11 cellular contexts compared by ENCODE assay signal in genomic region chr22:22039286-22040074, GRCh38. TPM values are rescaled to one million over a fixed set of nuclear protein-coding genes. Genes with fewer than 3 reads are reported as not detected.
A peak's percentile ranks its signal among the peaks of the same experiment; 100 is the strongest.
DNase-seq lines count a peak whose midpoint lies in the region; ATAC-seq and TF ChIP-seq lines count a peak whose summit lies in the region.
"Had no signal": no experiment of that assay in that cellular context is flagged by ENCODE, and none has a peak within 500 bp of the region (broad histone marks: within the 10 kb centered on the region; RNA-seq: fewer than 3 reads in every experiment).

No MANE protein-coding gene starts in this region.

- in situ Hi-C loops in GM13976 (cut with MboI; ENCODE audit: low sequenced_read_pairs, unreplicated experiment) = loop anchor here (10.0 kb wide), 1 partner anchor 165 kb away; no protein-coding TSS in a partner anchor

- peak; percentile 3 for DNase-seq in activated CD8-positive, alpha-beta T cell treated with anti-CD3 and anti-CD28 coated beads, Interleukin-2, amount 10 ng/mL, durations not matched to agents 7 days and 5 days
- DNase-seq in activated CD8-positive, alpha-beta T cell treated with anti-CD3 and anti-CD28 coated beads for 36 hours = no peak
- DNase-seq in memory B cell (ENCODE audit: low spot score in 2 of 2) = no peak
- no peak for DNase-seq in nephron progenitor cell
- no peak for DNase-seq in activated T-cell treated with anti-CD3 and anti-CD28 coated beads, Interleukin-2, amount 50 U/mL, for 24 hours
- no peak for DNase-seq in GM13976 (ENCODE audit: low spot score)
- DNase-seq in NCI-H1105 (lab: John Stamatoyannopoulos, UW) = no peak
- DNase-seq: CD4-positive, CD25-positive, alpha-beta regulatory T cell; DMS53; GOT3 had no signal

- H3K36me3 Mint-ChIP-seq in activated CD8-positive, alpha-beta T cell treated with anti-CD3 and anti-CD28 coated beads, Interleukin-2, amount 10 ng/mL, durations not matched to agents 7 days and 5 days (ENCODE audit: low read depth) = no peaks in the 10 kb centered on the region
- H3K36me3 Mint-ChIP-seq in activated CD8-positive, alpha-beta T cell treated with anti-CD3 and anti-CD28 coated beads for 36 hours (ENCODE audit: low read depth) = no peaks in the 10 kb centered on the region
- H3K36me3 Mint-ChIP-seq in memory B cell (peaks cover 3% of the 10 kb centered on the region), nephron progenitor cell (ENCODE audit: low read depth) (no peaks in the 10 kb centered on the region)
- no peaks in the 10 kb centered on the region for H3K36me3 Mint-ChIP-seq in activated T-cell treated with anti-CD3 and anti-CD28 coated beads, Interleukin-2, amount 50 U/mL, for 24 hours (ENCODE audit: low read depth)
- H3K36me3 Mint-ChIP-seq: CD4-positive, CD25-positive, alpha-beta regulatory T cell had no signal

- TF ChIP-seq CTCF in activated CD8-positive, alpha-beta T cell treated with anti-CD3 and anti-CD28 coated beads for 36 hours (IDR thresholded peaks at IDR 0.05) = no peak
- TF ChIP-seq CTCF in nephron progenitor cell (IDR thresholded peaks at IDR 0.05) (no peak), GM13976 (IDR thresholded peaks at IDR 0.05; ENCODE audit: borderline replicate concordance, control extremely low read depth, extremely low read depth, insufficient read depth, missing control alignments) (no peak)

- no peaks in the 10 kb centered on the region for H3K4me1 Mint-ChIP-seq in activated CD8-positive, alpha-beta T cell treated with anti-CD3 and anti-CD28 coated beads, Interleukin-2, amount 10 ng/mL, durations not matched to agents 7 days and 5 days (ENCODE audit: low read depth)
- peaks cover 8% of the 10 kb centered on the region for H3K4me1 Mint-ChIP-seq in activated CD8-positive, alpha-beta T cell treated with anti-CD3 and anti-CD28 coated beads for 36 hours (ENCODE audit: low read depth)
- H3K4me1 Mint-ChIP-seq in memory B cell = peaks cover 62% of the 10 kb centered on the region
- H3K4me1 Mint-ChIP-seq in nephron progenitor cell = no peaks in the 10 kb centered on the region
- H3K4me1 Mint-ChIP-seq in activated T-cell treated with anti-CD3 and anti-CD28 coated beads, Interleukin-2, amount 50 U/mL, for 24 hours (ENCODE audit: low read depth) = peaks cover 3% of the 10 kb centered on the region
- H3K4me1 Mint-ChIP-seq: CD4-positive, CD25-positive, alpha-beta regulatory T cell had no signal

- POLR2A ChIA-PET in activated CD8-positive, alpha-beta T cell treated with anti-CD3 and anti-CD28 coated beads, Interleukin-2, amount 10 ng/mL, durations not matched to agents 7 days and 5 days (lab: Charles Lee) = no interaction called here
- POLR2A ChIA-PET in activated CD8-positive, alpha-beta T cell treated with anti-CD3 and anti-CD28 coated beads for 36 hours (lab: Charles Lee) = no interaction called here

- no peak overlapping the region for H3K27ac Mint-ChIP-seq in activated CD8-positive, alpha-beta T cell treated with anti-CD3 and anti-CD28 coated beads, Interleukin-2, amount 10 ng/mL, durations not matched to agents 7 days and 5 days
- no peak overlapping the region for H3K27ac Mint-ChIP-seq in activated CD8-positive, alpha-beta T cell treated with anti-CD3 and anti-CD28 coated beads for 36 hours
- H3K27ac Mint-ChIP-seq in memory B cell = peak overlapping the region; percentile 21
- no peak overlapping the region for H3K27ac Mint-ChIP-seq in nephron progenitor cell
- H3K27ac Mint-ChIP-seq in activated T-cell treated with anti-CD3 and anti-CD28 coated beads, Interleukin-2, amount 50 U/mL, for 24 hours = no peak overlapping the region
- H3K27ac Mint-ChIP-seq: CD4-positive, CD25-positive, alpha-beta regulatory T cell had no signal

- CTCF ChIA-PET in activated CD8-positive, alpha-beta T cell treated with anti-CD3 and anti-CD28 coated beads, Interleukin-2, amount 10 ng/mL, durations not matched to agents 7 days and 5 days (lab: Charles Lee) = interaction anchor here (1.0 kb wide), 1 partner anchor 67 kb away, joined by 3 read pairs; no protein-coding TSS in a partner anchor
- CTCF ChIA-PET in activated CD8-positive, alpha-beta T cell treated with anti-CD3 and anti-CD28 coated beads for 36 hours (lab: Charles Lee) = no interaction called here

- H3K27me3 Mint-ChIP-seq in activated CD8-positive, alpha-beta T cell treated with anti-CD3 and anti-CD28 coated beads, Interleukin-2, amount 10 ng/mL, durations not matched to agents 7 days and 5 days (ENCODE audit: low read depth) = peaks cover 20% of the 10 kb centered on the region
- peaks cover 4% of the 10 kb centered on the region for H3K27me3 Mint-ChIP-seq in activated CD8-positive, alpha-beta T cell treated with anti-CD3 and anti-CD28 coated beads for 36 hours
- H3K27me3 Mint-ChIP-seq in memory B cell = no peaks in the 10 kb centered on the region
- H3K27me3 Mint-ChIP-seq in nephron progenitor cell (ENCODE audit: low read depth, poor library complexity) = peaks cover 60% of the 10 kb centered on the region
- H3K27me3 Mint-ChIP-seq in activated T-cell treated with anti-CD3 and anti-CD28 coated beads, Interleukin-2, amount 50 U/mL, for 24 hours = no peaks in the 10 kb centered on the region

- H3K9me3 Mint-ChIP-seq in activated CD8-positive, alpha-beta T cell treated with anti-CD3 and anti-CD28 coated beads, Interleukin-2, amount 10 ng/mL, durations not matched to agents 7 days and 5 days (ENCODE audit: insufficient read depth) = no peaks in the 10 kb centered on the region
- no peaks in the 10 kb centered on the region for H3K9me3 Mint-ChIP-seq in activated CD8-positive, alpha-beta T cell treated with anti-CD3 and anti-CD28 coated beads for 36 hours
- H3K9me3 Mint-ChIP-seq in memory B cell = peaks cover 3% of the 10 kb centered on the region
- H3K9me3 Mint-ChIP-seq in nephron progenitor cell = no peaks in the 10 kb centered on the region
- no peaks in the 10 kb centered on the region for H3K9me3 Mint-ChIP-seq in activated T-cell treated with anti-CD3 and anti-CD28 coated beads, Interleukin-2, amount 50 U/mL, for 24 hours

- intact Hi-C loops in activated CD8-positive, alpha-beta T cell treated with anti-CD3 and anti-CD28 coated beads for 36 hours (cut with micrococcal nuclease) = no loop called here

- ATAC-seq in activated CD8-positive, alpha-beta T cell treated with anti-CD3 and anti-CD28 coated beads, Interleukin-2, amount 10 ng/mL, durations not matched to agents 7 days and 5 days = no peak
- ATAC-seq in activated CD8-positive, alpha-beta T cell treated with anti-CD3 and anti-CD28 coated beads for 36 hours = no peak
- ATAC-seq in memory B cell (ENCODE audit: low read depth) = no peak

- H3K4me3 Mint-ChIP-seq in activated CD8-positive, alpha-beta T cell treated with anti-CD3 and anti-CD28 coated beads, Interleukin-2, amount 10 ng/mL, durations not matched to agents 7 days and 5 days = no peak overlapping the region
- no peak overlapping the region for H3K4me3 Mint-ChIP-seq in activated CD8-positive, alpha-beta T cell treated with anti-CD3 and anti-CD28 coated beads for 36 hours
- H3K4me3 Mint-ChIP-seq in memory B cell (no peak overlapping the region), nephron progenitor cell (no peak overlapping the region)
- H3K4me3 Mint-ChIP-seq in activated T-cell treated with anti-CD3 and anti-CD28 coated beads, Interleukin-2, amount 50 U/mL, for 24 hours = no peak overlapping the region
- H3K4me3 Mint-ChIP-seq: CD4-positive, CD25-positive, alpha-beta regulatory T cell had no signal

- 0 out of 2 replicates have a peak, but pooled peaks have one; percentile 7 for TF ChIP-seq POLR2A in Raji (IDR thresholded peaks at IDR 0.05; ENCODE audit: insufficient read depth, low read depth, low read length)

RNA-seq across cellular contexts. Expression of gene TOP3B, which starts 56.9 kb away (rescaled TPM):
- total RNA-seq in activated CD8-positive, alpha-beta T cell treated with anti-CD3 and anti-CD28 coated beads, Interleukin-2, amount 10 ng/mL, durations not matched to agents 7 days and 5 days = 10 to 100 TPM; 47.3 to 49.9 TPM
- total RNA-seq in activated CD8-positive, alpha-beta T cell treated with anti-CD3 and anti-CD28 coated beads for 36 hours = 10 to 100 TPM; 33.6 to 34.0 TPM
